In genomic region chr4:101831816-101832215, GRCh38 we compare ENCODE assay signal across 21 cellular contexts. TPM values are rescaled to one million over a fixed set of nuclear protein-coding genes. Genes with fewer than 3 reads are reported as not detected.
DNase-seq lines count a peak whose midpoint lies in the region; ATAC-seq and TF ChIP-seq lines count a peak whose summit lies in the region.
"Had no signal": no experiment of that assay in that cellular context is flagged by ENCODE, and none has a peak within 500 bp of the region (broad histone marks: within the 10 kb centered on the region; RNA-seq: fewer than 3 reads in every experiment).

No MANE protein-coding gene starts in this region.

- H3K36me3 Mint-ChIP-seq in stimulated activated naive CD8-positive, alpha-beta T cell treated with anti-CD3 and anti-CD28 coated beads, Interleukin-15, Interleukin-2, amounts not matched to agents 100 ng/mL and 50 ng/mL, for 24 hours (ENCODE audit: low read depth), result no peaks in the 10 kb centered on the region
- H3K36me3 Mint-ChIP-seq in memory B cell, result peaks cover 46% of the 10 kb centered on the region
- peaks cover 38 to 54% of the 10 kb centered on the region in 2 donors for H3K36me3 Mint-ChIP-seq in stimulated activated naive B cell treated with anti-CD40 and anti-IgM and Interleukin-4, amounts not matched to agents 10 μg/mL and 1 μg/mL and 100 μg/mL, for 72 hours
- H3K36me3 Mint-ChIP-seq in activated naive CD8-positive, alpha-beta T cell treated with anti-CD3 and anti-CD28 coated beads for 36 hours, result no peaks in the 10 kb centered on the region
- H3K36me3 Mint-ChIP-seq in natural killer cell treated with Interleukin-12 subunit alpha and Interleukin-12 subunit beta and Interleukin-15 and Interleukin-18, amount 100 ng/mL, for 72 hours, result no peaks in the 10 kb centered on the region
- H3K36me3 Mint-ChIP-seq: CD8-positive, alpha-beta memory T cell had no signal

- no peak overlapping the region for H3K4me3 Mint-ChIP-seq in stimulated activated naive CD8-positive, alpha-beta T cell treated with anti-CD3 and anti-CD28 coated beads, Interleukin-15, Interleukin-2, amounts not matched to agents 100 ng/mL and 50 ng/mL, for 24 hours
- H3K4me3 Mint-ChIP-seq in memory B cell, result peak overlapping the region; percentile 79
- peak overlapping the region in 1 of 2 donors; percentile 9 for H3K4me3 Mint-ChIP-seq in stimulated activated naive B cell treated with anti-CD40 and anti-IgM and Interleukin-4, amounts not matched to agents 10 μg/mL and 1 μg/mL and 100 μg/mL, for 72 hours
- H3K4me3 Mint-ChIP-seq in activated naive CD8-positive, alpha-beta T cell treated with anti-CD3 and anti-CD28 coated beads for 36 hours, result no peak overlapping the region
- no peak overlapping the region for H3K4me3 Mint-ChIP-seq in natural killer cell treated with Interleukin-12 subunit alpha and Interleukin-12 subunit beta and Interleukin-15 and Interleukin-18, amount 100 ng/mL, for 72 hours
- H3K4me3 Mint-ChIP-seq: CD8-positive, alpha-beta memory T cell; HFFc6 had no signal

- H3K9me3 ChIP-seq in Karpas-422 (ENCODE audit: low read length), result no peaks in the 10 kb centered on the region
- H3K9me3 ChIP-seq in tibial nerve, result no peaks in the 10 kb centered on the region
- H3K9me3 ChIP-seq: BLaER1, Caco-2 had no signal

- peak overlapping the region; percentile 21 for H3K27ac Mint-ChIP-seq in stimulated activated naive CD8-positive, alpha-beta T cell treated with anti-CD3 and anti-CD28 coated beads, Interleukin-15, Interleukin-2, amounts not matched to agents 100 ng/mL and 50 ng/mL, for 24 hours
- peak overlapping the region; percentile 89 for H3K27ac Mint-ChIP-seq in memory B cell
- peak overlapping the region; percentile 75 for H3K27ac Mint-ChIP-seq in stimulated activated naive B cell treated with anti-CD40 and anti-IgM and Interleukin-4, amounts not matched to agents 10 μg/mL and 1 μg/mL and 100 μg/mL, for 72 hours
- H3K27ac Mint-ChIP-seq in activated naive CD8-positive, alpha-beta T cell treated with anti-CD3 and anti-CD28 coated beads for 36 hours, result no peak overlapping the region
- no peak overlapping the region for H3K27ac Mint-ChIP-seq in natural killer cell treated with Interleukin-12 subunit alpha and Interleukin-12 subunit beta and Interleukin-15 and Interleukin-18, amount 100 ng/mL, for 72 hours
- H3K27ac Mint-ChIP-seq: CD8-positive, alpha-beta memory T cell; HFFc6 had no signal

- H3K79me2 ChIP-seq in Karpas-422 (ENCODE audit: low read length), result peaks cover 68% of the 10 kb centered on the region

- no peak overlapping the region for H2AFZ ChIP-seq in Karpas-422 (ENCODE audit: low read length)

- no peak for DNase-seq in stimulated activated naive CD8-positive, alpha-beta T cell treated with anti-CD3 and anti-CD28 coated beads, Interleukin-15, Interleukin-2, amounts not matched to agents 100 U/mL and 50 U/mL, for 24 hours
- DNase-seq in Karpas-422 (no peak), memory B cell (ENCODE audit: low spot score in 2 of 2) (no peak), tibial nerve (ENCODE audit: low spot score in 2 of 2) (no peak)
- DNase-seq in stimulated activated naive B cell treated with anti-CD40 and anti-IgM and Interleukin-4, amounts not matched to agents 10 μg/mL and 1 μg/mL and 100 μg/mL, for 72 hours, result no peak
- no peak for DNase-seq in activated naive CD8-positive, alpha-beta T cell treated with anti-CD3 and anti-CD28 coated beads for 36 hours
- DNase-seq in natural killer cell treated with Interleukin-12 subunit alpha and Interleukin-12 subunit beta and Interleukin-15 and Interleukin-18, amount 100 ng/mL, for 72 hours (ENCODE audit: low spot score), result no peak
- DNase-seq: Caco-2; CD8-positive, alpha-beta memory T cell; DMS53; GOT3; HCEC 1CT; HFFc6 had no signal

- peak overlapping the region; percentile 9 for H3K9ac ChIP-seq in Karpas-422 (ENCODE audit: low read length)
- H3K9ac ChIP-seq: BLaER1 had no signal

- H3K27me3 Mint-ChIP-seq in stimulated activated naive CD8-positive, alpha-beta T cell treated with anti-CD3 and anti-CD28 coated beads, Interleukin-15, Interleukin-2, amounts not matched to agents 100 ng/mL and 50 ng/mL, for 24 hours, result peaks cover 3% of the 10 kb centered on the region
- H3K27me3 Mint-ChIP-seq in memory B cell, result no peaks in the 10 kb centered on the region
- no peaks in the 10 kb centered on the region for H3K27me3 Mint-ChIP-seq in stimulated activated naive B cell treated with anti-CD40 and anti-IgM and Interleukin-4, amounts not matched to agents 10 μg/mL and 1 μg/mL and 100 μg/mL, for 72 hours
- peaks cover 13% of the 10 kb centered on the region for H3K27me3 Mint-ChIP-seq in activated naive CD8-positive, alpha-beta T cell treated with anti-CD3 and anti-CD28 coated beads for 36 hours
- peaks cover 5 to 7% of the 10 kb centered on the region in 2 donors for H3K27me3 Mint-ChIP-seq in natural killer cell treated with Interleukin-12 subunit alpha and Interleukin-12 subunit beta and Interleukin-15 and Interleukin-18, amount 100 ng/mL, for 72 hours

- ATAC-seq in stimulated activated naive CD8-positive, alpha-beta T cell treated with anti-CD3 and anti-CD28 coated beads, Interleukin-15, Interleukin-2, amounts not matched to agents 100 U/mL and 50 U/mL, for 24 hours, result no peak
- no peak for ATAC-seq in memory B cell (ENCODE audit: low read depth)
- ATAC-seq in stimulated activated naive B cell treated with anti-CD40 and anti-IgM and Interleukin-4, amounts not matched to agents 10 μg/mL and 1 μg/mL and 100 μg/mL, for 72 hours (replicated peaks), result peak in 1 of 2 donors; percentile 30
- no peak for ATAC-seq in natural killer cell treated with Interleukin-12 subunit alpha and Interleukin-12 subunit beta and Interleukin-15 and Interleukin-18, amount 100 ng/mL, for 72 hours
- ATAC-seq: GM12878 had no signal

- H4K20me1 ChIP-seq in Karpas-422 (ENCODE audit: insufficient read depth, low read depth, low read length), result no peaks in the 10 kb centered on the region
- H4K20me1 ChIP-seq: BLaER1 had no signal

- peak overlapping the region; percentile 54 for H3K27ac ChIP-seq in Karpas-422 (ENCODE audit: low read length)
- no peak overlapping the region for H3K27ac ChIP-seq in tibial nerve
- H3K27ac ChIP-seq: 22Rv1, BLaER1, HL-60 had no signal

- no peaks in the 10 kb centered on the region for H3K9me3 Mint-ChIP-seq in stimulated activated naive CD8-positive, alpha-beta T cell treated with anti-CD3 and anti-CD28 coated beads, Interleukin-15, Interleukin-2, amounts not matched to agents 100 ng/mL and 50 ng/mL, for 24 hours
- H3K9me3 Mint-ChIP-seq in memory B cell, result peaks cover 1% of the 10 kb centered on the region
- H3K9me3 Mint-ChIP-seq in stimulated activated naive B cell treated with anti-CD40 and anti-IgM and Interleukin-4, amounts not matched to agents 10 μg/mL and 1 μg/mL and 100 μg/mL, for 72 hours, result peaks cover 0 to 1% of the 10 kb centered on the region in 2 donors
- H3K9me3 Mint-ChIP-seq in activated naive CD8-positive, alpha-beta T cell treated with anti-CD3 and anti-CD28 coated beads for 36 hours, result no peaks in the 10 kb centered on the region
- H3K9me3 Mint-ChIP-seq in natural killer cell treated with Interleukin-12 subunit alpha and Interleukin-12 subunit beta and Interleukin-15 and Interleukin-18, amount 100 ng/mL, for 72 hours, result no peaks in the 10 kb centered on the region
- H3K9me3 Mint-ChIP-seq: CD8-positive, alpha-beta memory T cell had no signal

- H3K4me2 ChIP-seq in Karpas-422 (ENCODE audit: low read depth, low read length, poor library complexity, severe bottlenecking), result peak overlapping the region; percentile 57
- H3K4me2 ChIP-seq: BLaER1 had no signal

- H3K4me3 ChIP-seq in Karpas-422 (ENCODE audit: low read length), result peak overlapping the region; percentile 11; the same call in 1 of the 2 replicates
- H3K4me3 ChIP-seq in tibial nerve, result no peak overlapping the region
- H3K4me3 ChIP-seq: BLaER1, GM12878 had no signal

- H3K4me1 ChIP-seq in Karpas-422 (ENCODE audit: low read length), result peaks cover 39% of the 10 kb centered on the region
- peaks cover 0 to 13% (median 5%) of the 10 kb centered on the region in 4 donors for H3K4me1 ChIP-seq in tibial nerve

- TF ChIP-seq POLR2A in tibial nerve (IDR thresholded peaks at IDR 0.05), result no peak

- H3K4me1 Mint-ChIP-seq in stimulated activated naive CD8-positive, alpha-beta T cell treated with anti-CD3 and anti-CD28 coated beads, Interleukin-15, Interleukin-2, amounts not matched to agents 100 ng/mL and 50 ng/mL, for 24 hours (ENCODE audit: low read depth), result peaks cover 4% of the 10 kb centered on the region
- H3K4me1 Mint-ChIP-seq in memory B cell, result peaks cover 51% of the 10 kb centered on the region
- peaks cover 39 to 63% of the 10 kb centered on the region in 2 donors for H3K4me1 Mint-ChIP-seq in stimulated activated naive B cell treated with anti-CD40 and anti-IgM and Interleukin-4, amounts not matched to agents 10 μg/mL and 1 μg/mL and 100 μg/mL, for 72 hours
- no peaks in the 10 kb centered on the region for H3K4me1 Mint-ChIP-seq in activated naive CD8-positive, alpha-beta T cell treated with anti-CD3 and anti-CD28 coated beads for 36 hours
- no peaks in the 10 kb centered on the region for H3K4me1 Mint-ChIP-seq in natural killer cell treated with Interleukin-12 subunit alpha and Interleukin-12 subunit beta and Interleukin-15 and Interleukin-18, amount 100 ng/mL, for 72 hours (ENCODE audit: low read depth in 2 of 2)
- H3K4me1 Mint-ChIP-seq: CD8-positive, alpha-beta memory T cell had no signal

- H3K36me3 ChIP-seq in Karpas-422 (ENCODE audit: insufficient read depth, low read length) (0 out of 2 replicates have a peak, but pooled peaks cover 6% of the 10 kb centered on the region), tibial nerve (no peaks in the 10 kb centered on the region)
- H3K36me3 ChIP-seq: BLaER1 had no signal

- TF ChIP-seq CTCF in tibial nerve (IDR thresholded peaks at IDR 0.05), result no peak

- H3K27me3 ChIP-seq in Karpas-422 (ENCODE audit: low read length) (no peaks in the 10 kb centered on the region), tibial nerve (no peaks in the 10 kb centered on the region)
- H3K27me3 ChIP-seq: BLaER1 had no signal

- H3K9me2 ChIP-seq in Karpas-422 (replicated peaks; ENCODE audit: insufficient read depth, low read length), result no peaks in the 10 kb centered on the region

- no peak for TF ChIP-seq EP300 in tibial nerve (IDR thresholded peaks at IDR 0.05)

RNA-seq across cellular contexts. Expression of gene BANK1, which starts 41.3 kb away (rescaled TPM):
- total RNA-seq in Karpas-422 (2014; rRNA removed; shearing (Covaris generic); ENCODE audit: low replicate concordance), result 37.5 and 52.6 TPM in 2 replicates
- 1 to 10 TPM; 1.3 to 1.6 TPM for total RNA-seq in activated naive CD8-positive, alpha-beta T cell treated with anti-CD3 and anti-CD28 coated beads for 36 hours
- total RNA-seq in natural killer cell treated with Interleukin-12 subunit alpha and Interleukin-12 subunit beta and Interleukin-15 and Interleukin-18, amount 100 ng/mL, for 72 hours, result 1 to 10 TPM; 1.6 to 1.7 TPM
- total RNA-seq in tibial nerve, result 1 to 10 TPM; 3.5 to 6.3 (median 5.1) TPM
- total RNA-seq: A673; CD8-positive, alpha-beta memory T cell; Daoy; G401 had no signal

Comparison
In these comparisons a context has a peak if more than half of its experiments do, and no peak if none do; other contexts are left out.
1. H3K27ac Mint-ChIP-seq: peak in stimulated activated naive CD8-positive, alpha-beta T cell treated with anti-CD3 and anti-CD28 coated beads, Interleukin-15, Interleukin-2, amounts not matched to agents 100 ng/mL and 50 ng/mL, for 24 hours (single experiment), memory B cell (single experiment) and stimulated activated naive B cell treated with anti-CD40 and anti-IgM and Interleukin-4, amounts not matched to agents 10 μg/mL and 1 μg/mL and 100 μg/mL, for 72 hours (single experiment); none in activated naive CD8-positive, alpha-beta T cell treated with anti-CD3 and anti-CD28 coated beads for 36 hours (single experiment) and natural killer cell treated with Interleukin-12 subunit alpha and Interleukin-12 subunit beta and Interleukin-15 and Interleukin-18, amount 100 ng/mL, for 72 hours (0 of 2).